Comparison of ENCODE assay signal across 1 cellular context in the genomic region with DNA sequence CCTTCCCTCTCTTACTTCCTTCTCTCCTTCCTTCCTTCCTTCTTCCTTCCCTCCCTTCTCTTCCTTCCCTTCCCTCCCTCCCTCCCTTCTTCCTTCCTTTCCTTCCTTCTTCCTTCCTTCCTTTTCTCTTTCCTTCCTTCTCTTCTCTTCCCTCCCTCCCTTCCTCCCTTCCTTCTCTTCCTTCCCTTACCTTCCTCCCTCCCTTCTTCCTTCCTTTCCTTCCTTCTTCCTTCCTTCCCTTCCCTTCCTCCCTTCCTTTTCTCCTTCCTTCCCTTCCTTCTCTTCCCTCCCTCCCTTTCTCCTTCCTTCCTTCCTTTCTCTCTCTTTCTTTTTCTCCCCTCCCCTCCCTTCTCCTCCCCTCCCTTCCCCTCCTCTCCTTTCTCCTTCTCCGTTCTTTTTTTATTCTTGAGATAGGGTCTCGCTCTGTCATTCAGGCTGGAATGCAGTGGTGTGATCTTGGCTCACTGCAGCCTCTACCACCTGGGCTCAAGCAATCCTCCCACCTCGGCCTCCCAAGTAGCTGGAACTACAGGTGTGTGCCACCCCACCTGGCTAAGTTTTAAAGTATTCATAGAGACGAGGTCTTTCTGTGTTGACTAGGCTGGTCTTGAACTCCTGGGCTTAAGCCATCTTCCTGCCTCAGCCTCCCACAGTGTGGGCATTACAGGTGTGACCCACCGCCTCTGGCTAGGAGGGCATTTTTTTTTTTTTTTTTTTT.
TF ChIP-seq lines count a peak whose summit lies in the region.

No MANE protein-coding gene starts in this region.

TF ChIP-seq in WTC11, 78 proteins besides CTCF, POLR2A, EP300 and RAD21 (continued from another document):
- TF ChIP-seq, protein P1, sequence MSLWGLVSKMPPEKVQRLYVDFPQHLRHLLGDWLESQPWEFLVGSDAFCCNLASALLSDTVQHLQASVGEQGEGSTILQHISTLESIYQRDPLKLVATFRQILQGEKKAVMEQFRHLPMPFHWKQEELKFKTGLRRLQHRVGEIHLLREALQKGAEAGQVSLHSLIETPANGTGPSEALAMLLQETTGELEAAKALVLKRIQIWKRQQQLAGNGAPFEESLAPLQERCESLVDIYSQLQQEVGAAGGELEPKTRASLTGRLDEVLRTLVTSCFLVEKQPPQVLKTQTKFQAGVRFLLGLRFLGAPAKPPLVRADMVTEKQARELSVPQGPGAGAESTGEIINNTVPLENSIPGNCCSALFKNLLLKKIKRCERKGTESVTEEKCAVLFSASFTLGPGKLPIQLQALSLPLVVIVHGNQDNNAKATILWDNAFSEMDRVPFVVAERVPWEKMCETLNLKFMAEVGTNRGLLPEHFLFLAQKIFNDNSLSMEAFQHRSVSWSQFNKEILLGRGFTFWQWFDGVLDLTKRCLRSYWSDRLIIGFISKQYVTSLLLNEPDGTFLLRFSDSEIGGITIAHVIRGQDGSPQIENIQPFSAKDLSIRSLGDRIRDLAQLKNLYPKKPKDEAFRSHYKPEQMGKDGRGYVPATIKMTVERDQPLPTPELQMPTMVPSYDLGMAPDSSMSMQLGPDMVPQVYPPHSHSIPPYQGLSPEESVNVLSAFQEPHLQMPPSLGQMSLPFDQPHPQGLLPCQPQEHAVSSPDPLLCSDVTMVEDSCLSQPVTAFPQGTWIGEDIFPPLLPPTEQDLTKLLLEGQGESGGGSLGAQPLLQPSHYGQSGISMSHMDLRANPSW (CRISPR knock-in tag; conservative IDR thresholded peaks at IDR 0.05; ENCODE audit: low read depth), result no peak
- TF ChIP-seq NR1H2 (CRISPR knock-in tag; IDR thresholded peaks at IDR 0.05), result no peak
- TF ChIP-seq, protein P2, sequence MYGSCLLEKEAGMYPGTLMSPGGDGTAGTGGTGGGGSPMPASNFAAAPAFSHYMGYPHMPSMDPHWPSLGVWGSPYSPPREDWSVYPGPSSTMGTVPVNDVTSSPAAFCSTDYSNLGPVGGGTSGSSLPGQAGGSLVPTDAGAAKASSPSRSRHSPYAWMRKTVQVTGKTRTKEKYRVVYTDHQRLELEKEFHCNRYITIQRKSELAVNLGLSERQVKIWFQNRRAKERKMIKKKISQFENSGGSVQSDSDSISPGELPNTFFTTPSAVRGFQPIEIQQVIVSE (CRISPR knock-in tag; IDR thresholded peaks at IDR 0.05; ENCODE audit: borderline replicate concordance), result no peak
- TF ChIP-seq SP1 (CRISPR knock-in tag; conservative IDR thresholded peaks at IDR 0.05), result no peak
- TF ChIP-seq, protein P3, sequence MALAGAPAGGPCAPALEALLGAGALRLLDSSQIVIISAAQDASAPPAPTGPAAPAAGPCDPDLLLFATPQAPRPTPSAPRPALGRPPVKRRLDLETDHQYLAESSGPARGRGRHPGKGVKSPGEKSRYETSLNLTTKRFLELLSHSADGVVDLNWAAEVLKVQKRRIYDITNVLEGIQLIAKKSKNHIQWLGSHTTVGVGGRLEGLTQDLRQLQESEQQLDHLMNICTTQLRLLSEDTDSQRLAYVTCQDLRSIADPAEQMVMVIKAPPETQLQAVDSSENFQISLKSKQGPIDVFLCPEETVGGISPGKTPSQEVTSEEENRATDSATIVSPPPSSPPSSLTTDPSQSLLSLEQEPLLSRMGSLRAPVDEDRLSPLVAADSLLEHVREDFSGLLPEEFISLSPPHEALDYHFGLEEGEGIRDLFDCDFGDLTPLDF (CRISPR knock-in tag; IDR thresholded peaks at IDR 0.05), result no peak
- no peak for TF ChIP-seq SMAD4 (CRISPR knock-in tag; IDR thresholded peaks at IDR 0.05)
- TF ChIP-seq, protein P4, sequence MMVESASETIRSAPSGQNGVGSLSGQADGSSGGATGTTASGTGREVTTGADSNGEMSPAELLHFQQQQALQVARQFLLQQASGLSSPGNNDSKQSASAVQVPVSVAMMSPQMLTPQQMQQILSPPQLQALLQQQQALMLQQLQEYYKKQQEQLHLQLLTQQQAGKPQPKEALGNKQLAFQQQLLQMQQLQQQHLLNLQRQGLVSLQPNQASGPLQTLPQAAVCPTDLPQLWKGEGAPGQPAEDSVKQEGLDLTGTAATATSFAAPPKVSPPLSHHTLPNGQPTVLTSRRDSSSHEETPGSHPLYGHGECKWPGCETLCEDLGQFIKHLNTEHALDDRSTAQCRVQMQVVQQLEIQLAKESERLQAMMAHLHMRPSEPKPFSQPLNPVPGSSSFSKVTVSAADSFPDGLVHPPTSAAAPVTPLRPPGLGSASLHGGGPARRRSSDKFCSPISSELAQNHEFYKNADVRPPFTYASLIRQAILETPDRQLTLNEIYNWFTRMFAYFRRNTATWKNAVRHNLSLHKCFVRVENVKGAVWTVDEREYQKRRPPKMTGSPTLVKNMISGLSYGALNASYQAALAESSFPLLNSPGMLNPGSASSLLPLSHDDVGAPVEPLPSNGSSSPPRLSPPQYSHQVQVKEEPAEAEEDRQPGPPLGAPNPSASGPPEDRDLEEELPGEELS (CRISPR knock-in tag; IDR thresholded peaks at IDR 0.05), result no peak
- no peak for TF ChIP-seq ZBTB21 (CRISPR knock-in tag; IDR thresholded peaks at IDR 0.05; ENCODE audit: borderline replicate concordance)
- TF ChIP-seq, protein P5, sequence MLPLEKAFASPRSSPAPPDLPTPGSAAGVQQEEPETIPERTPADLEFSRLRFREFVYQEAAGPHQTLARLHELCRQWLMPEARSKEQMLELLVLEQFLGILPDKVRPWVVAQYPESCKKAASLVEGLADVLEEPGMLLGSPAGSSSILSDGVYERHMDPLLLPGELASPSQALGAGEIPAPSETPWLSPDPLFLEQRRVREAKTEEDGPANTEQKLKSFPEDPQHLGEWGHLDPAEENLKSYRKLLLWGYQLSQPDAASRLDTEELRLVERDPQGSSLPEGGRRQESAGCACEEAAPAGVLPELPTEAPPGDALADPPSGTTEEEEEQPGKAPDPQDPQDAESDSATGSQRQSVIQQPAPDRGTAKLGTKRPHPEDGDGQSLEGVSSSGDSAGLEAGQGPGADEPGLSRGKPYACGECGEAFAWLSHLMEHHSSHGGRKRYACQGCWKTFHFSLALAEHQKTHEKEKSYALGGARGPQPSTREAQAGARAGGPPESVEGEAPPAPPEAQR (CRISPR knock-in tag; IDR thresholded peaks at IDR 0.05), result no peak
